18 cellular contexts compared by ENCODE assay signal in genomic region chr2:217451634-217452033, GRCh38.
DNase-seq lines count a peak whose midpoint lies in the region; ATAC-seq and TF ChIP-seq lines count a peak whose summit lies in the region.
"Had no signal": no experiment of that assay in that cellular context is flagged by ENCODE, and none has a peak within 500 bp of the region (broad histone marks: within the 10 kb centered on the region; RNA-seq: fewer than 3 reads in every experiment).

No MANE protein-coding gene starts in this region.

- H2AFZ ChIP-seq in trophoblast cell (ENCODE audit: insufficient read depth, low read length, poor library complexity), result no peak overlapping the region

- no peak overlapping the region for H2BK120ac ChIP-seq in trophoblast cell (ENCODE audit: insufficient read depth, low read length, poor library complexity)

- intact Hi-C loops in colonic mucosa (cut with DNase I), result no loop called here

- H2BK5ac ChIP-seq in trophoblast cell (ENCODE audit: low read depth, low read length, poor library complexity), result no peak overlapping the region

- H3K9ac ChIP-seq in colonic mucosa (ENCODE audit: low read depth in 2 of 2, low read length in 2 of 2) (no peak overlapping the region), trophoblast cell (ENCODE audit: low read length) (no peak overlapping the region)

- no peak overlapping the region for H4K12ac ChIP-seq in trophoblast cell (ENCODE audit: low read depth, low read length)

- H2BK12ac ChIP-seq in trophoblast cell (ENCODE audit: low read length), result no peak overlapping the region

- H3K27ac ChIP-seq in colonic mucosa, result no peak overlapping the region
- H3K27ac ChIP-seq in trophoblast cell (ENCODE audit: low read depth, low read length), result no peak overlapping the region

- no peak overlapping the region for H3K4me3 ChIP-seq in choroid plexus epithelial cell (ENCODE audit: low read depth, low read length)
- H3K4me3 ChIP-seq in colonic mucosa, result no peak overlapping the region
- no peak overlapping the region for H3K4me3 ChIP-seq in trophoblast cell (ENCODE audit: low read depth, low read length)

- no peaks in the 10 kb centered on the region for H3K9me3 Mint-ChIP-seq in activated T-cell treated with anti-CD3 and anti-CD28 coated beads, Interleukin-2, amount 50 U/mL, for 4 hours
- H3K9me3 Mint-ChIP-seq: activated T-cell treated with anti-CD3 and anti-CD28 coated beads, Interleukin-2, amount 50 U/mL, for 24 hours; stimulated activated naive B cell treated with anti-CD40 and anti-IgM and Interleukin-4, amounts not matched to agents 10 μg/mL and 1 μg/mL and 100 μg/mL, for 72 hours; T-helper 1 cell treated with Interleukin-12 subunit alpha and Interleukin-12 subunit beta and Interleukin-4 antibody, amounts not matched to agents 30 μg/mL and 1 μg/mL, for 36 hours had no signal

- H4K91ac ChIP-seq in trophoblast cell (ENCODE audit: low read depth, low read length), result no peak overlapping the region

- in situ Hi-C loops in Caki2 (cut with HindIII; ENCODE audit: low pct_unique_long_range_greater_than_20kb, low sequenced_read_pairs), result no loop called here

- H3K4me2 ChIP-seq in trophoblast cell (ENCODE audit: low read length), result no peak overlapping the region

- peaks cover 3% of the 10 kb centered on the region for H3K27me3 Mint-ChIP-seq in activated T-cell treated with anti-CD3 and anti-CD28 coated beads, Interleukin-2, amount 50 U/mL, for 4 hours (ENCODE audit: low read depth)
- H3K27me3 Mint-ChIP-seq: activated T-cell treated with anti-CD3 and anti-CD28 coated beads, Interleukin-2, amount 50 U/mL, for 24 hours; CD4-positive, CD25-positive, alpha-beta regulatory T cell had no signal

- H3K79me1 ChIP-seq in trophoblast cell (ENCODE audit: low read length), result peaks cover 2% of the 10 kb centered on the region

- no peaks in the 10 kb centered on the region for H3K36me3 Mint-ChIP-seq in activated T-cell treated with anti-CD3 and anti-CD28 coated beads, Interleukin-2, amount 50 U/mL, for 4 hours (ENCODE audit: insufficient read depth)
- H3K36me3 Mint-ChIP-seq: CD4-positive, CD25-positive, alpha-beta regulatory T cell; stimulated activated naive B cell treated with anti-CD40 and anti-IgM and Interleukin-4, amounts not matched to agents 10 μg/mL and 1 μg/mL and 100 μg/mL, for 72 hours had no signal

- ATAC-seq in activated T-cell treated with anti-CD3 and anti-CD28 coated beads, Interleukin-2, amount 50 U/mL, for 4 hours, result no peak
- no peak for ATAC-seq in HG02678 (IDR thresholded peaks at IDR 0.05; ENCODE audit: unreplicated experiment)
- ATAC-seq: naive thymus-derived CD4-positive, alpha-beta T cell; stimulated activated naive B cell treated with anti-CD40 and anti-IgM and Interleukin-4, amounts not matched to agents 10 μg/mL and 1 μg/mL and 100 μg/mL, for 72 hours had no signal

- H3K4me1 ChIP-seq in colonic mucosa (no peaks in the 10 kb centered on the region), trophoblast cell (ENCODE audit: control insufficient read depth in 1 of 2, insufficient read depth in 2 of 2, low read length in 2 of 2) (peaks cover 4 to 13% of the 10 kb centered on the region in 2 experiments)

- H3K36me3 ChIP-seq in colonic mucosa (no peaks in the 10 kb centered on the region), trophoblast cell (ENCODE audit: control insufficient read depth in 1 of 2, insufficient read depth in 2 of 2, low read length in 2 of 2) (no peaks in the 10 kb centered on the region)

- H3K4me1 Mint-ChIP-seq in activated T-cell treated with anti-CD3 and anti-CD28 coated beads, Interleukin-2, amount 50 U/mL, for 4 hours (ENCODE audit: low read depth), result no peaks in the 10 kb centered on the region
- H3K4me1 Mint-ChIP-seq: stimulated activated naive B cell treated with anti-CD40 and anti-IgM and Interleukin-4, amounts not matched to agents 10 μg/mL and 1 μg/mL and 100 μg/mL, for 72 hours had no signal

- no peak overlapping the region for H3K4me3 Mint-ChIP-seq in activated T-cell treated with anti-CD3 and anti-CD28 coated beads, Interleukin-2, amount 50 U/mL, for 4 hours
- H3K4me3 Mint-ChIP-seq: activated T-cell treated with anti-CD3 and anti-CD28 coated beads, Interleukin-2, amount 50 U/mL, for 24 hours; CD4-positive, CD25-positive, alpha-beta regulatory T cell; naive thymus-derived CD4-positive, alpha-beta T cell; stimulated activated naive B cell treated with anti-CD40 and anti-IgM and Interleukin-4, amounts not matched to agents 10 μg/mL and 1 μg/mL and 100 μg/mL, for 72 hours; T-helper 1 cell treated with Interleukin-12 subunit alpha and Interleukin-12 subunit beta and Interleukin-4 antibody, amounts not matched to agents 30 μg/mL and 1 μg/mL, for 36 hours had no signal

- H3K9me3 ChIP-seq in colonic mucosa, result no peaks in the 10 kb centered on the region
- H3K9me3 ChIP-seq in trophoblast cell (ENCODE audit: insufficient read depth, low read depth, low read length), result no peaks in the 10 kb centered on the region

- H4K8ac ChIP-seq in trophoblast cell (ENCODE audit: low read depth, low read length), result no peak overlapping the region

- no peak overlapping the region for H3K14ac ChIP-seq in trophoblast cell (ENCODE audit: low read length)

- no peak overlapping the region for H3K23ac ChIP-seq in trophoblast cell (ENCODE audit: low read length)

- no peaks in the 10 kb centered on the region for H3K79me2 ChIP-seq in trophoblast cell (ENCODE audit: control insufficient read depth, insufficient read depth, low read length, poor library complexity)

- no peak for TF ChIP-seq CTCF in choroid plexus epithelial cell (conservative IDR thresholded peaks at IDR 0.05; ENCODE audit: low read depth, low read length)
- TF ChIP-seq CTCF in colonic mucosa (IDR thresholded peaks at IDR 0.05), result no peak

- H2AK5ac ChIP-seq in trophoblast cell (ENCODE audit: low read length), result no peak overlapping the region

- WGBS in trophoblast cell (ENCODE audit: extremely low coverage, insufficient coverage, insufficient read length), result no CpG with 5 or more reads among the region's 4 CpGs

- no peak overlapping the region for H3K4ac ChIP-seq in trophoblast cell (ENCODE audit: low read depth, low read length)

- no peak overlapping the region for H3K18ac ChIP-seq in trophoblast cell (ENCODE audit: low read length)

- H3K27me3 ChIP-seq in colonic mucosa, result no peaks in the 10 kb centered on the region
- H3K27me3 ChIP-seq in trophoblast cell (ENCODE audit: insufficient read depth, low read length), result no peaks in the 10 kb centered on the region

- DNase-seq in Caki2 (ENCODE audit: low read depth) (peak; percentile 27), LHCN-M2 (ENCODE audit: low read depth) (peak; percentile 89), choroid plexus epithelial cell (ENCODE audit: low read depth) (peak; percentile 76), myocyte (ENCODE audit: low read depth) (peak; percentile 88), colonic mucosa (no peak), trophoblast cell (no peak)
- no peak for DNase-seq in activated T-cell treated with anti-CD3 and anti-CD28 coated beads, Interleukin-2, amount 50 U/mL, for 4 hours
- DNase-seq: activated T-cell treated with anti-CD3 and anti-CD28 coated beads, Interleukin-2, amount 50 U/mL, for 24 hours; anterior cingulate cortex; CD4-positive, CD25-positive, alpha-beta regulatory T cell; left cardiac atrium; naive thymus-derived CD4-positive, alpha-beta T cell; NCI-H1105; NCI-H226; stimulated activated CD4-positive, alpha-beta T cell treated with anti-CD3 and anti-CD28 coated beads, Interleukin-4, amount 100 ng/mL, for 1 hour; stimulated activated naive B cell treated with anti-CD40 and anti-IgM and Interleukin-4, amounts not matched to agents 10 μg/mL and 1 μg/mL and 100 μg/mL, for 72 hours had no signal

Comparison
In these comparisons a context has a peak if more than half of its experiments do, and no peak if none do; other contexts are left out.
1. DNase-seq: peak in Caki2 (single experiment), LHCN-M2 (single experiment), choroid plexus epithelial cell (single experiment) and myocyte (single experiment); none in activated T-cell treated with anti-CD3 and anti-CD28 coated beads, Interleukin-2, amount 50 U/mL, for 4 hours (single experiment), colonic mucosa (single experiment) and trophoblast cell (0 of 2).